ENCODE assay signal across 9 cellular contexts in genomic region chr15:67259806-67260205, GRCh38.
"Had no signal": no experiment of that assay in that cellular context is flagged by ENCODE, and none has a peak within 500 bp of the region (broad histone marks: within the 10 kb centered on the region; RNA-seq: fewer than 3 reads in every experiment).

No MANE protein-coding gene starts in this region.

- H3K9me3 Mint-ChIP-seq: IgD-negative memory B cell had no signal

- H2AFZ ChIP-seq: GM23248 had no signal

- H3K27me3 Mint-ChIP-seq: IgD-negative memory B cell had no signal

- FAIRE-seq: HTR-8/SVneo had no signal

- H3K4me3 ChIP-seq: GM23248, HAP-1 had no signal

- H3K4me2 ChIP-seq: KMS-11 had no signal

- H3K27ac ChIP-seq: GM23248, KMS-11 had no signal

- H3K9ac ChIP-seq: GM23248, KMS-11 had no signal

- H3K36me3 Mint-ChIP-seq: IgD-negative memory B cell had no signal

- DNase-seq: GM23248, GOT3, H7, KBM-7 had no signal

- H3K9me3 ChIP-seq: HAP-1 had no signal

- H3K36me3 ChIP-seq: HAP-1 had no signal

- H3K4me3 Mint-ChIP-seq: IgD-negative memory B cell had no signal

- ATAC-seq: HCT116 had no signal
